In the genomic region with DNA sequence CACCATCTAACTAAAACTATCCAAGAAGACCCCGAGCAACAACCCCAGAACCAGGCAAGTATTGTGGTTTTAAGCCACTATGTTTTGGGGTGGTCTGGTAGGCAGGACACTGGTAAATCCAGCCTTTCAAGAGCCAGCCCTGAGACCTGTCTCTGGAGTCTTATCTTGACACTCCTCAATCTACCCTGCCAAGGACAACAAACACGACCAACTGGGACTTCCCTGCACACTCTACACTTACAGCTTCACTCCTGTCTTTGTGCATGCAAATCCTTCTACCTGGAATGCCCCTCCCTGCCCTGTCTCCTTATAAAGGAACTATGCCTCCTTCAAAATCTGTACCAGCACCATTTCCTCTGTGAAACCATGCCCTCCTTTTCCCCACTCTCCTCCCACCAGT, we compare ENCODE assay signal across 1 cellular context.
TF ChIP-seq lines count a peak whose summit lies in the region.

No MANE protein-coding gene starts in this region.

TF ChIP-seq in HepG2, 621 proteins besides CTCF, POLR2A, EP300 and RAD21 (continued from another document):
- TF ChIP-seq, protein P1, sequence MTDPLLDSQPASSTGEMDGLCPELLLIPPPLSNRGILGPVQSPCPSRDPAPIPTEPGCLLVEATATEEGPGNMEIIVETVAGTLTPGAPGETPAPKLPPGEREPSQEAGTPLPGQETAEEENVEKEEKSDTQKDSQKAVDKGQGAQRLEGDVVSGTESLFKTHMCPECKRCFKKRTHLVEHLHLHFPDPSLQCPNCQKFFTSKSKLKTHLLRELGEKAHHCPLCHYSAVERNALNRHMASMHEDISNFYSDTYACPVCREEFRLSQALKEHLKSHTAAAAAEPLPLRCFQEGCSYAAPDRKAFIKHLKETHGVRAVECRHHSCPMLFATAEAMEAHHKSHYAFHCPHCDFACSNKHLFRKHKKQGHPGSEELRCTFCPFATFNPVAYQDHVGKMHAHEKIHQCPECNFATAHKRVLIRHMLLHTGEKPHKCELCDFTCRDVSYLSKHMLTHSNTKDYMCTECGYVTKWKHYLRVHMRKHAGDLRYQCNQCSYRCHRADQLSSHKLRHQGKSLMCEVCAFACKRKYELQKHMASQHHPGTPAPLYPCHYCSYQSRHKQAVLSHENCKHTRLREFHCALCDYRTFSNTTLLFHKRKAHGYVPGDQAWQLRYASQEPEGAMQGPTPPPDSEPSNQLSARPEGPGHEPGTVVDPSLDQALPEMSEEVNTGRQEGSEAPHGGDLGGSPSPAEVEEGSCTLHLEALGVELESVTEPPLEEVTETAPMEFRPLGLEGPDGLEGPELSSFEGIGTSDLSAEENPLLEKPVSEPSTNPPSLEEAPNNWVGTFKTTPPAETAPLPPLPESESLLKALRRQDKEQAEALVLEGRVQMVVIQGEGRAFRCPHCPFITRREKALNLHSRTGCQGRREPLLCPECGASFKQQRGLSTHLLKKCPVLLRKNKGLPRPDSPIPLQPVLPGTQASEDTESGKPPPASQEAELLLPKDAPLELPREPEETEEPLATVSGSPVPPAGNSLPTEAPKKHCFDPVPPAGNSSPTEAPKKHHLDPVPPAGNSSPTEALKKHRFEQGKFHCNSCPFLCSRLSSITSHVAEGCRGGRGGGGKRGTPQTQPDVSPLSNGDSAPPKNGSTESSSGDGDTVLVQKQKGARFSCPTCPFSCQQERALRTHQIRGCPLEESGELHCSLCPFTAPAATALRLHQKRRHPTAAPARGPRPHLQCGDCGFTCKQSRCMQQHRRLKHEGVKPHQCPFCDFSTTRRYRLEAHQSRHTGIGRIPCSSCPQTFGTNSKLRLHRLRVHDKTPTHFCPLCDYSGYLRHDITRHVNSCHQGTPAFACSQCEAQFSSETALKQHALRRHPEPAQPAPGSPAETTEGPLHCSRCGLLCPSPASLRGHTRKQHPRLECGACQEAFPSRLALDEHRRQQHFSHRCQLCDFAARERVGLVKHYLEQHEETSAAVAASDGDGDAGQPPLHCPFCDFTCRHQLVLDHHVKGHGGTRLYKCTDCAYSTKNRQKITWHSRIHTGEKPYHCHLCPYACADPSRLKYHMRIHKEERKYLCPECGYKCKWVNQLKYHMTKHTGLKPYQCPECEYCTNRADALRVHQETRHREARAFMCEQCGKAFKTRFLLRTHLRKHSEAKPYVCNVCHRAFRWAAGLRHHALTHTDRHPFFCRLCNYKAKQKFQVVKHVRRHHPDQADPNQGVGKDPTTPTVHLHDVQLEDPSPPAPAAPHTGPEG (CRISPR knock-in tag; IDR thresholded peaks at IDR 0.05): no peak
- TF ChIP-seq, protein P2, sequence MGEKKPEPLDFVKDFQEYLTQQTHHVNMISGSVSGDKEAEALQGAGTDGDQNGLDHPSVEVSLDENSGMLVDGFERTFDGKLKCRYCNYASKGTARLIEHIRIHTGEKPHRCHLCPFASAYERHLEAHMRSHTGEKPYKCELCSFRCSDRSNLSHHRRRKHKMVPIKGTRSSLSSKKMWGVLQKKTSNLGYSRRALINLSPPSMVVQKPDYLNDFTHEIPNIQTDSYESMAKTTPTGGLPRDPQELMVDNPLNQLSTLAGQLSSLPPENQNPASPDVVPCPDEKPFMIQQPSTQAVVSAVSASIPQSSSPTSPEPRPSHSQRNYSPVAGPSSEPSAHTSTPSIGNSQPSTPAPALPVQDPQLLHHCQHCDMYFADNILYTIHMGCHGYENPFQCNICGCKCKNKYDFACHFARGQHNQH (CRISPR knock-in tag; IDR thresholded peaks at IDR 0.05): no peak
- TF ChIP-seq, protein P3, sequence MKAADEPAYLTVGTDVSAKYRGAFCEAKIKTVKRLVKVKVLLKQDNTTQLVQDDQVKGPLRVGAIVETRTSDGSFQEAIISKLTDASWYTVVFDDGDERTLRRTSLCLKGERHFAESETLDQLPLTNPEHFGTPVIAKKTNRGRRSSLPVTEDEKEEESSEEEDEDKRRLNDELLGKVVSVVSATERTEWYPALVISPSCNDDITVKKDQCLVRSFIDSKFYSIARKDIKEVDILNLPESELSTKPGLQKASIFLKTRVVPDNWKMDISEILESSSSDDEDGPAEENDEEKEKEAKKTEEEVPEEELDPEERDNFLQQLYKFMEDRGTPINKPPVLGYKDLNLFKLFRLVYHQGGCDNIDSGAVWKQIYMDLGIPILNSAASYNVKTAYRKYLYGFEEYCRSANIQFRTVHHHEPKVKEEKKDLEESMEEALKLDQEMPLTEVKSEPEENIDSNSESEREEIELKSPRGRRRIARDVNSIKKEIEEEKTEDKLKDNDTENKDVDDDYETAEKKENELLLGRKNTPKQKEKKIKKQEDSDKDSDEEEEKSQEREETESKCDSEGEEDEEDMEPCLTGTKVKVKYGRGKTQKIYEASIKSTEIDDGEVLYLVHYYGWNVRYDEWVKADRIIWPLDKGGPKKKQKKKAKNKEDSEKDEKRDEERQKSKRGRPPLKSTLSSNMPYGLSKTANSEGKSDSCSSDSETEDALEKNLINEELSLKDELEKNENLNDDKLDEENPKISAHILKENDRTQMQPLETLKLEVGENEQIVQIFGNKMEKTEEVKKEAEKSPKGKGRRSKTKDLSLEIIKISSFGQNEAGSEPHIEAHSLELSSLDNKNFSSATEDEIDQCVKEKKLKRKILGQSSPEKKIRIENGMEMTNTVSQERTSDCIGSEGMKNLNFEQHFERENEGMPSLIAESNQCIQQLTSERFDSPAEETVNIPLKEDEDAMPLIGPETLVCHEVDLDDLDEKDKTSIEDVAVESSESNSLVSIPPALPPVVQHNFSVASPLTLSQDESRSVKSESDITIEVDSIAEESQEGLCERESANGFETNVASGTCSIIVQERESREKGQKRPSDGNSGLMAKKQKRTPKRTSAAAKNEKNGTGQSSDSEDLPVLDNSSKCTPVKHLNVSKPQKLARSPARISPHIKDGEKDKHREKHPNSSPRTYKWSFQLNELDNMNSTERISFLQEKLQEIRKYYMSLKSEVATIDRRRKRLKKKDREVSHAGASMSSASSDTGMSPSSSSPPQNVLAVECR (CRISPR knock-in tag; IDR thresholded peaks at IDR 0.05; ENCODE audit: borderline replicate concordance): no peak
- TF ChIP-seq RBFOX2 (IDR thresholded peaks at IDR 0.05; ENCODE audit: low read depth, low read length) (no peak), DNMT1 (CRISPR knock-in tag; IDR thresholded peaks at IDR 0.05) (no peak), ATF7-NPFF (CRISPR knock-in tag; IDR thresholded peaks at IDR 0.05; ENCODE audit: low read depth) (no peak), ZNF629 (CRISPR knock-in tag; conservative IDR thresholded peaks at IDR 0.05) (no peak), ZFP1 (CRISPR knock-in tag; IDR thresholded peaks at IDR 0.05) (no peak)
